Comparison of ENCODE assay signal across 8 cellular contexts in the genomic region with DNA sequence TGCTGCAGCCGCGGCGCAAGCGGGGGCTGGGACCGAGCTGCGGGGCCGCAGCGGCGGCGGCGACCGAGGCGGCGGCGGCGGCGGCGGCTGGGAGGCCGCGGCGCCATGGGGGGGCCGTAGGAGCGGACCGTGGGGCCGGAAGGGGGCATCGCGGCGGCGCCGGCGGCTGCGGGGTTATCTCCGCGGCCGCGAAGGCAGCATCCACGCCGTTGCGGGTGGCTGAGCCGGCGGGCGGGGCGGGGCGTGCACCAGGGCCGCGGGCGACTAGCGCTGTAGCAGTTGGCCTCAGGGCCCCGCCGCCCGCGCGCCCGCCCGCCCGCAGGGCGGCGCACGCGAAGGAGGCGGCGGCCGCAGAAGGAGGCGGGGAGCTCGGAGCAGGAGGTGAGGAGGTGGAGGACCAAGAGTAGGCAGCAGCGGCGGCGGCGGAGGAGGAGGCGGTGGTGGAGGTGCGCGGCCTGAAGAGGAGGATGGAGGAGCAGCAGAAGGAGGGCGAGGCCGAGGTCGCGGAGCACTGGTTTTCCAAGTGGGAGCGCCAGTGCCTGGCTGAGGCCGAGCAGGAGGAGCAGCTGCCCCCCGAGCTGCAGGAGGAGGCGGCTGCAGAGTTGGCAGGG.
DNase-seq lines count a peak whose midpoint lies in the region; ATAC-seq and TF ChIP-seq lines count a peak whose summit lies in the region.

No MANE protein-coding gene starts in this region.

- H3K9me3 Mint-ChIP-seq in activated T-helper 1 cell treated with anti-CD3 and anti-CD28 coated beads, Interleukin-12 subunit alpha, Interleukin-12 subunit beta, Interleukin-2, Interleukin-4 antibody, amounts not matched to agents 30 ng/mL and 10 ng/mL and 1 ng/mL, durations not matched to agents 14 hours and 24 hours and 36 hours, result no peaks in the 10 kb centered on the region
- H3K9me3 Mint-ChIP-seq in glutamatergic neuron (ENCODE audit: unreplicated experiment), result no peaks in the 10 kb centered on the region

- H3K27ac ChIP-seq in MM.1S (ENCODE audit: low read length), result no peak overlapping the region

- no peaks in the 10 kb centered on the region for H3K27me3 ChIP-seq in MM.1S (replicated peaks; ENCODE audit: insufficient read depth, low read length)

- DNase-seq in NCI-H1105 treated with DMSO at 0.1 percent for 48 hours (lab: John Stamatoyannopoulos, UW) (peak; percentile 12), NCI-H1105 (lab: John Stamatoyannopoulos, UW) (no peak), glutamatergic neuron (peak; percentile 55), posterior cingulate gyrus (peak in 9 of 10 donors; percentile 4 to 87 (median 27)), NCI-H1436 treated with DMSO at 0.1 percent for 48 hours (lab: John Stamatoyannopoulos, UW) (no peak), MM.1S (no peak)
- peak; percentile 0 for DNase-seq in activated T-helper 1 cell treated with anti-CD3 and anti-CD28 coated beads, Interleukin-12 subunit alpha, Interleukin-12 subunit beta, Interleukin-2, Interleukin-4 antibody, amounts not matched to agents 30 ng/mL and 10 ng/mL and 1 ng/mL, durations not matched to agents 14 hours and 24 hours and 36 hours (ENCODE audit: low spot score)

- no peak overlapping the region for H3K9ac ChIP-seq in MM.1S (ENCODE audit: low read length)

- H3K4me3 ChIP-seq in MM.1S (ENCODE audit: low read length), result no peak overlapping the region

- no peak overlapping the region for H3K27ac Mint-ChIP-seq in activated T-helper 1 cell treated with anti-CD3 and anti-CD28 coated beads, Interleukin-12 subunit alpha, Interleukin-12 subunit beta, Interleukin-2, Interleukin-4 antibody, amounts not matched to agents 30 ng/mL and 10 ng/mL and 1 ng/mL, durations not matched to agents 14 hours and 24 hours and 36 hours
- no peak overlapping the region for H3K27ac Mint-ChIP-seq in glutamatergic neuron (ENCODE audit: unreplicated experiment)

- intact Hi-C loops in activated T-helper 1 cell treated with anti-CD3 and anti-CD28 coated beads, Interleukin-12 subunit alpha, Interleukin-12 subunit beta, Interleukin-2, Interleukin-4 antibody, amounts not matched to agents 30 ng/mL and 10 ng/mL and 1 ng/mL, durations not matched to agents 14 hours and 24 hours and 36 hours (cut with micrococcal nuclease), result no loop called here
- intact Hi-C loops in posterior cingulate gyrus (cut with DNase I), result no loop called here

- H3K4me1 Mint-ChIP-seq in activated T-helper 1 cell treated with anti-CD3 and anti-CD28 coated beads, Interleukin-12 subunit alpha, Interleukin-12 subunit beta, Interleukin-2, Interleukin-4 antibody, amounts not matched to agents 30 ng/mL and 10 ng/mL and 1 ng/mL, durations not matched to agents 14 hours and 24 hours and 36 hours (ENCODE audit: low read depth), result no peaks in the 10 kb centered on the region
- H3K4me1 Mint-ChIP-seq in glutamatergic neuron (ENCODE audit: low read depth, unreplicated experiment), result no peaks in the 10 kb centered on the region

- peak; percentile 94 for ATAC-seq in HG03432 (IDR thresholded peaks at IDR 0.05; ENCODE audit: unreplicated experiment)

- H3K4me1 ChIP-seq in MM.1S (ENCODE audit: low read length), result no peaks in the 10 kb centered on the region

- H3K9me3 ChIP-seq in MM.1S (replicated peaks; ENCODE audit: insufficient read depth, low read length), result no peaks in the 10 kb centered on the region

- TF ChIP-seq CTCF in glutamatergic neuron (IDR thresholded peaks at IDR 0.05; ENCODE audit: partially characterized antibody, unreplicated experiment) (no peak), MM.1S (IDR thresholded peaks at IDR 0.05; ENCODE audit: low read length) (no peak)

- no peak overlapping the region for H3K4me3 Mint-ChIP-seq in activated T-helper 1 cell treated with anti-CD3 and anti-CD28 coated beads, Interleukin-12 subunit alpha, Interleukin-12 subunit beta, Interleukin-2, Interleukin-4 antibody, amounts not matched to agents 30 ng/mL and 10 ng/mL and 1 ng/mL, durations not matched to agents 14 hours and 24 hours and 36 hours
- peak overlapping the region; percentile 82 for H3K4me3 Mint-ChIP-seq in glutamatergic neuron (ENCODE audit: unreplicated experiment)

- H3K4me2 ChIP-seq in MM.1S (ENCODE audit: low read depth, low read length), result no peak overlapping the region

- H3K79me2 ChIP-seq in MM.1S (ENCODE audit: low read length), result no peaks in the 10 kb centered on the region

- H3K27me3 Mint-ChIP-seq in activated T-helper 1 cell treated with anti-CD3 and anti-CD28 coated beads, Interleukin-12 subunit alpha, Interleukin-12 subunit beta, Interleukin-2, Interleukin-4 antibody, amounts not matched to agents 30 ng/mL and 10 ng/mL and 1 ng/mL, durations not matched to agents 14 hours and 24 hours and 36 hours (ENCODE audit: insufficient read depth), result peaks cover 17% of the 10 kb centered on the region
- H3K27me3 Mint-ChIP-seq in glutamatergic neuron (ENCODE audit: unreplicated experiment), result no peaks in the 10 kb centered on the region

- no peaks in the 10 kb centered on the region for H3K36me3 ChIP-seq in MM.1S (replicated peaks; ENCODE audit: insufficient read depth, low read length)

- no peaks in the 10 kb centered on the region for H3K9me2 ChIP-seq in MM.1S (replicated peaks; ENCODE audit: insufficient read depth, low read length)

- no peaks in the 10 kb centered on the region for H3F3A ChIP-seq in MM.1S (ENCODE audit: insufficient read depth, low read length)

- H4K20me1 ChIP-seq in MM.1S (ENCODE audit: insufficient read depth, low read length), result no peaks in the 10 kb centered on the region

- H2AFZ ChIP-seq in MM.1S (ENCODE audit: low read length), result no peak overlapping the region

- H3K36me3 Mint-ChIP-seq in activated T-helper 1 cell treated with anti-CD3 and anti-CD28 coated beads, Interleukin-12 subunit alpha, Interleukin-12 subunit beta, Interleukin-2, Interleukin-4 antibody, amounts not matched to agents 30 ng/mL and 10 ng/mL and 1 ng/mL, durations not matched to agents 14 hours and 24 hours and 36 hours (ENCODE audit: low read depth), result no peaks in the 10 kb centered on the region
- H3K36me3 Mint-ChIP-seq in glutamatergic neuron (ENCODE audit: unreplicated experiment), result no peaks in the 10 kb centered on the region

Comparison
In these comparisons a context has a peak if more than half of its experiments do, and no peak if none do; other contexts are left out.
1. DNase-seq: peak in NCI-H1105 treated with DMSO at 0.1 percent for 48 hours (single experiment), activated T-helper 1 cell treated with anti-CD3 and anti-CD28 coated beads, Interleukin-12 subunit alpha, Interleukin-12 subunit beta, Interleukin-2, Interleukin-4 antibody, amounts not matched to agents 30 ng/mL and 10 ng/mL and 1 ng/mL, durations not matched to agents 14 hours and 24 hours and 36 hours (single experiment), glutamatergic neuron (single experiment) and posterior cingulate gyrus (9 of 10); none in NCI-H1105 (single experiment), NCI-H1436 treated with DMSO at 0.1 percent for 48 hours (single experiment) and MM.1S (single experiment).